Comparison of ENCODE assay signal across 23 cellular contexts in the genomic region with DNA sequence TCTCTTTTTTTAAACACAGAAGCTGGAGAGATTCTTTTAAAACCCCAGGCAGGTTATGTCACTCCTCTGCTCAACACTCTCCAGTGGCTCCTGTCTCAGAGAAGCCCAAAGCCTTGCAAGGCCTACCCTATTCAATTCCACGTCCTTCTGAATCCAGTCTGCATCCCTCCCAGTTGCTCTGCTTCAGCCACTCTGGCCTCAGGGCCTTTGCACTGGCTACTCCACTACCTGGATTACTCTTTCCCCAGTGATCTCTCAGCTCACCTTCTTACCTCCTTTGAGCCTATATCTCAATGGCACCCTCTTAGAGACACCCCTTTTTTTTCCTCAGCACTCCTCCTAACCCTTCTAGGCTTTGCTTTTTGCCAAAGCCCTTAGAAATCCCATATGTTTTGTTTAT.
DNase-seq lines count a peak whose midpoint lies in the region; ATAC-seq, FAIRE-seq and TF ChIP-seq lines count a peak whose summit lies in the region.
"Had no signal": no experiment of that assay in that cellular context is flagged by ENCODE, and none has a peak within 500 bp of the region (broad histone marks: within the 10 kb centered on the region; RNA-seq: fewer than 3 reads in every experiment).

No MANE protein-coding gene starts in this region.

- FAIRE-seq in GM12892 (lab: Jason Lieb, UNC) = peak; percentile 24
- FAIRE-seq: bronchial epithelial cell, colon, small intestine had no signal

- peaks cover 30% of the 10 kb centered on the region for H3K4me1 Mint-ChIP-seq in activated T-cell treated with anti-CD3 and anti-CD28 coated beads, Interleukin-2, amount 50 U/mL, for 4 hours (ENCODE audit: low read depth)
- H3K4me1 Mint-ChIP-seq in activated CD8-positive, alpha-beta T cell treated with anti-CD3 and anti-CD28 coated beads for 36 hours (ENCODE audit: low read depth) = peaks cover 30% of the 10 kb centered on the region
- H3K4me1 Mint-ChIP-seq in naive B cell = peaks cover 24 to 26% (median 26%) of the 10 kb centered on the region in 3 donors

- peaks cover 7% of the 10 kb centered on the region for H3K9me3 ChIP-seq in left ventricle myocardium inferior (replicated peaks)
- H3K9me3 ChIP-seq: HAP-1, uterus had no signal

- peak overlapping the region; percentile 65 for H3K27ac Mint-ChIP-seq in activated CD8-positive, alpha-beta T cell treated with anti-CD3 and anti-CD28 coated beads for 36 hours
- peak overlapping the region in 4 of 6 donors; percentile 60 to 84 (median 78) for H3K27ac Mint-ChIP-seq in naive B cell

- POLR2A ChIA-PET in activated CD8-positive, alpha-beta T cell treated with anti-CD3 and anti-CD28 coated beads for 36 hours (lab: Charles Lee) = interaction anchor here (0.7 to 0.9 kb wide), 2 partner anchors 8 to 47 kb away, joined by 3 read pairs; no protein-coding TSS in a partner anchor

- no peak overlapping the region for H3K27ac ChIP-seq in left ventricle myocardium inferior (replicated peaks)
- H3K27ac ChIP-seq: C4-2B, uterus, VCaP had no signal

- H3K27me3 ChIP-seq in left ventricle myocardium inferior (ENCODE audit: low read depth) = no peaks in the 10 kb centered on the region
- H3K27me3 ChIP-seq: uterus had no signal

- H3K4me1 ChIP-seq in left ventricle myocardium inferior = peaks cover 4% of the 10 kb centered on the region
- H3K4me1 ChIP-seq: HAP-1, uterus had no signal

- no peak for TF ChIP-seq CTCF in activated CD8-positive, alpha-beta T cell treated with anti-CD3 and anti-CD28 coated beads for 36 hours (IDR thresholded peaks at IDR 0.05)
- no peak for TF ChIP-seq CTCF in left ventricle myocardium inferior (IDR thresholded peaks at IDR 0.05; ENCODE audit: borderline replicate concordance)

- CTCF ChIA-PET in activated CD8-positive, alpha-beta T cell treated with anti-CD3 and anti-CD28 coated beads for 36 hours (lab: Charles Lee) = no interaction called here

- no peak for DNase-seq in activated T-cell treated with anti-CD3 and anti-CD28 coated beads, Interleukin-2, amount 50 U/mL, for 4 hours
- DNase-seq in activated T-cell treated with anti-CD3 and anti-CD28 coated beads for 4 hours (no peak), GM12892 (ENCODE audit: insufficient read length) (no peak), naive B cell (no peak), left ventricle myocardium inferior (no peak), middle frontal gyrus (ENCODE audit: extremely low spot score, low spot score) (no peak), left ventricle myocardium superior (no peak)
- no peak for DNase-seq in activated CD8-positive, alpha-beta T cell treated with anti-CD3 and anti-CD28 coated beads for 36 hours
- DNase-seq: activated effector memory CD4-positive, alpha-beta T cell treated with Interleukin-2 at 50 U/mL for 16 hours; effector CD8-positive, alpha-beta T cell; erythroblast; mesendoderm; NCI-H1694 treated with DMSO at 0.1 percent for 48 hours; NCI-H526; occipital lobe; small intestine; uterus had no signal

- H3K4me3 Mint-ChIP-seq in activated T-cell treated with anti-CD3 and anti-CD28 coated beads, Interleukin-2, amount 50 U/mL, for 4 hours = peak overlapping the region; percentile 64
- H3K4me3 Mint-ChIP-seq in activated CD8-positive, alpha-beta T cell treated with anti-CD3 and anti-CD28 coated beads for 36 hours = peak overlapping the region; percentile 65
- H3K4me3 Mint-ChIP-seq in naive B cell = peak overlapping the region in 2 of 8 donors; percentile 37 to 78

- peaks cover 5% of the 10 kb centered on the region for H3K27me3 Mint-ChIP-seq in activated T-cell treated with anti-CD3 and anti-CD28 coated beads, Interleukin-2, amount 50 U/mL, for 4 hours (ENCODE audit: low read depth)
- H3K27me3 Mint-ChIP-seq in activated CD8-positive, alpha-beta T cell treated with anti-CD3 and anti-CD28 coated beads for 36 hours = peaks cover 5% of the 10 kb centered on the region
- peaks cover 0 to 14% (median 10%) of the 10 kb centered on the region in 3 donors for H3K27me3 Mint-ChIP-seq in naive B cell

- no peaks in the 10 kb centered on the region for H3K36me3 ChIP-seq in left ventricle myocardium inferior
- H3K36me3 ChIP-seq: HAP-1, uterus had no signal

- ATAC-seq in activated T-cell treated with anti-CD3 and anti-CD28 coated beads, Interleukin-2, amount 50 U/mL, for 4 hours = no peak
- ATAC-seq in activated CD8-positive, alpha-beta T cell treated with anti-CD3 and anti-CD28 coated beads for 36 hours = no peak
- ATAC-seq in naive B cell (ENCODE audit: low read depth in 2 of 2) (no peak), left ventricle myocardium superior (no peak)

- H3K4me3 ChIP-seq in left ventricle myocardium inferior = no peak overlapping the region
- H3K4me3 ChIP-seq: HAP-1, uterus had no signal

- no peaks in the 10 kb centered on the region for H3K36me3 Mint-ChIP-seq in activated T-cell treated with anti-CD3 and anti-CD28 coated beads, Interleukin-2, amount 50 U/mL, for 4 hours (ENCODE audit: insufficient read depth)
- H3K36me3 Mint-ChIP-seq in activated CD8-positive, alpha-beta T cell treated with anti-CD3 and anti-CD28 coated beads for 36 hours (ENCODE audit: low read depth) = no peaks in the 10 kb centered on the region
- no peaks in the 10 kb centered on the region for H3K36me3 Mint-ChIP-seq in naive B cell
- H3K36me3 Mint-ChIP-seq: immature natural killer cell had no signal

- intact Hi-C loops in activated CD8-positive, alpha-beta T cell treated with anti-CD3 and anti-CD28 coated beads for 36 hours (cut with micrococcal nuclease) = loop anchor here (5.0 kb wide), 1 partner anchor 92 kb away; no protein-coding TSS in a partner anchor
- intact Hi-C loops in left ventricle myocardium inferior (cut with micrococcal nuclease) = no loop called here
- intact Hi-C loops in left ventricle myocardium superior (cut with micrococcal nuclease) = no loop called here

- no peaks in the 10 kb centered on the region for H3K9me3 Mint-ChIP-seq in activated T-cell treated with anti-CD3 and anti-CD28 coated beads, Interleukin-2, amount 50 U/mL, for 4 hours
- H3K9me3 Mint-ChIP-seq in activated CD8-positive, alpha-beta T cell treated with anti-CD3 and anti-CD28 coated beads for 36 hours = peaks cover 3% of the 10 kb centered on the region
- H3K9me3 Mint-ChIP-seq in naive B cell = no peaks in the 10 kb centered on the region
- H3K9me3 Mint-ChIP-seq: immature natural killer cell had no signal

- TF ChIP-seq POLR2A in GM12892 (IDR thresholded peaks at IDR 0.05; ENCODE audit: low read depth, low read length) = no peak
